12 cellular contexts compared by ENCODE assay signal in genomic region chrX:39065051-39065871, GRCh38.
DNase-seq lines count a peak whose midpoint lies in the region; ATAC-seq lines count a peak whose summit lies in the region.
"Had no signal": no experiment of that assay in that cellular context is flagged by ENCODE, and none has a peak within 500 bp of the region (broad histone marks: within the 10 kb centered on the region; RNA-seq: fewer than 3 reads in every experiment).

No MANE protein-coding gene starts in this region.

- H3K27me3 Mint-ChIP-seq in stimulated activated memory B cell treated with anti-CD40 and anti-IgM and Interleukin-4, amounts not matched to agents 10 μg/mL and 1 μg/mL and 100 μg/mL, for 72 hours = no peaks in the 10 kb centered on the region

- no peaks in the 10 kb centered on the region for H3K36me3 Mint-ChIP-seq in stimulated activated memory B cell treated with anti-CD40 and anti-IgM and Interleukin-4, amounts not matched to agents 10 μg/mL and 1 μg/mL and 100 μg/mL, for 72 hours

- no peak for ATAC-seq in HG02884 (IDR thresholded peaks at IDR 0.05; ENCODE audit: unreplicated experiment)
- ATAC-seq in stimulated activated memory B cell treated with anti-CD40 and anti-IgM and Interleukin-4, amounts not matched to agents 10 μg/mL and 1 μg/mL and 100 μg/mL, for 72 hours = no peak
- ATAC-seq: activated CD4-positive, CD25-positive, alpha-beta regulatory T cell treated with anti-CD3 and anti-CD28 coated beads, Interleukin-2, amount 50 U/mL, for 24 hours had no signal

- no peak overlapping the region for H3K4me3 Mint-ChIP-seq in stimulated activated memory B cell treated with anti-CD40 and anti-IgM and Interleukin-4, amounts not matched to agents 10 μg/mL and 1 μg/mL and 100 μg/mL, for 72 hours
- H3K4me3 Mint-ChIP-seq: naive B cell had no signal

- no peaks in the 10 kb centered on the region for H3K9me3 Mint-ChIP-seq in stimulated activated memory B cell treated with anti-CD40 and anti-IgM and Interleukin-4, amounts not matched to agents 10 μg/mL and 1 μg/mL and 100 μg/mL, for 72 hours

- no peak overlapping the region for H3K27ac Mint-ChIP-seq in stimulated activated memory B cell treated with anti-CD40 and anti-IgM and Interleukin-4, amounts not matched to agents 10 μg/mL and 1 μg/mL and 100 μg/mL, for 72 hours
- H3K27ac Mint-ChIP-seq: naive B cell had no signal

- DNase-seq in Ammon's horn (ENCODE audit: low spot score) (peak; percentile 42), NCI-H1436 treated with DMSO at 0.1 percent for 48 hours (lab: John Stamatoyannopoulos, UW) (peak; percentile 27), NCI-H82 (lab: John Stamatoyannopoulos, UW) (peak; percentile 82), inferior parietal cortex (ENCODE audit: extremely low spot score) (peak; percentile 2), HT-29 (ENCODE audit: low spot score) (no peak), GF-D8 (lab: John Stamatoyannopoulos, UW) (no peak)
- DNase-seq: naive B cell; stimulated activated CD4-positive, alpha-beta T cell treated with anti-CD3 and anti-CD28 coated beads, Interleukin-4, amount 100 ng/mL, for 1 hour; testis had no signal

- H3K4me1 Mint-ChIP-seq in stimulated activated memory B cell treated with anti-CD40 and anti-IgM and Interleukin-4, amounts not matched to agents 10 μg/mL and 1 μg/mL and 100 μg/mL, for 72 hours = no peaks in the 10 kb centered on the region

Comparison
In these comparisons a context has a peak if more than half of its experiments do, and no peak if none do; other contexts are left out.
1. DNase-seq: peak in Ammon's horn (single experiment), NCI-H1436 treated with DMSO at 0.1 percent for 48 hours (single experiment), NCI-H82 (single experiment) and inferior parietal cortex (single experiment); none in HT-29 (single experiment) and GF-D8 (single experiment).